In genomic region chr1:110003747-110004428, GRCh38 we compare ENCODE assay signal across 1 cellular context.
TF ChIP-seq lines count a peak whose summit lies in the region.

No MANE protein-coding gene starts in this region.

TF ChIP-seq in HepG2, 621 proteins besides CTCF, POLR2A, EP300 and RAD21 (continued from another document and continues in another):
- TF ChIP-seq, protein P1, sequence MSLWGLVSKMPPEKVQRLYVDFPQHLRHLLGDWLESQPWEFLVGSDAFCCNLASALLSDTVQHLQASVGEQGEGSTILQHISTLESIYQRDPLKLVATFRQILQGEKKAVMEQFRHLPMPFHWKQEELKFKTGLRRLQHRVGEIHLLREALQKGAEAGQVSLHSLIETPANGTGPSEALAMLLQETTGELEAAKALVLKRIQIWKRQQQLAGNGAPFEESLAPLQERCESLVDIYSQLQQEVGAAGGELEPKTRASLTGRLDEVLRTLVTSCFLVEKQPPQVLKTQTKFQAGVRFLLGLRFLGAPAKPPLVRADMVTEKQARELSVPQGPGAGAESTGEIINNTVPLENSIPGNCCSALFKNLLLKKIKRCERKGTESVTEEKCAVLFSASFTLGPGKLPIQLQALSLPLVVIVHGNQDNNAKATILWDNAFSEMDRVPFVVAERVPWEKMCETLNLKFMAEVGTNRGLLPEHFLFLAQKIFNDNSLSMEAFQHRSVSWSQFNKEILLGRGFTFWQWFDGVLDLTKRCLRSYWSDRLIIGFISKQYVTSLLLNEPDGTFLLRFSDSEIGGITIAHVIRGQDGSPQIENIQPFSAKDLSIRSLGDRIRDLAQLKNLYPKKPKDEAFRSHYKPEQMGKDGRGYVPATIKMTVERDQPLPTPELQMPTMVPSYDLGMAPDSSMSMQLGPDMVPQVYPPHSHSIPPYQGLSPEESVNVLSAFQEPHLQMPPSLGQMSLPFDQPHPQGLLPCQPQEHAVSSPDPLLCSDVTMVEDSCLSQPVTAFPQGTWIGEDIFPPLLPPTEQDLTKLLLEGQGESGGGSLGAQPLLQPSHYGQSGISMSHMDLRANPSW (CRISPR knock-in tag; IDR thresholded peaks at IDR 0.05; ENCODE audit: borderline replicate concordance): no peak
- TF ChIP-seq POLR2AphosphoS2 (IDR thresholded peaks at IDR 0.05; ENCODE audit: low read depth, low read length): no peak
- TF ChIP-seq HNF1A (IDR thresholded peaks at IDR 0.05; ENCODE audit: low read depth): no peak
- no peak for TF ChIP-seq HNF1A (CRISPR knock-in tag; IDR thresholded peaks at IDR 0.05; ENCODE audit: borderline replicate concordance)
- no peak for TF ChIP-seq ZNF138 (CRISPR knock-in tag; IDR thresholded peaks at IDR 0.05; ENCODE audit: low read depth)
- TF ChIP-seq FOSL2 (CRISPR knock-in tag; IDR thresholded peaks at IDR 0.05): peak; percentile 64
- TF ChIP-seq PTBP1 (IDR thresholded peaks at IDR 0.05; ENCODE audit: low read depth, low read length, poor library complexity, severe bottlenecking): no peak
- TF ChIP-seq ZBTB7A (CRISPR knock-in tag; IDR thresholded peaks at IDR 0.05): no peak
- no peak for TF ChIP-seq RXRA (CRISPR knock-in tag; IDR thresholded peaks at IDR 0.05)
- no peak for TF ChIP-seq MAF1 (CRISPR knock-in tag; IDR thresholded peaks at IDR 0.05; ENCODE audit: borderline replicate concordance)
- no peak for TF ChIP-seq ZNF382 (CRISPR knock-in tag; IDR thresholded peaks at IDR 0.05; ENCODE audit: borderline replicate concordance)
- no peak for TF ChIP-seq YEATS4 (CRISPR knock-in tag; IDR thresholded peaks at IDR 0.05; ENCODE audit: borderline replicate concordance)
- peak; percentile 74 for TF ChIP-seq CEBPB (IDR thresholded peaks at IDR 0.05; ENCODE audit: borderline replicate concordance, low read depth, low read length)
- TF ChIP-seq PCBP1 (IDR thresholded peaks at IDR 0.05; ENCODE audit: borderline replicate concordance, low read depth, low read length): no peak
- peak; percentile 90 for TF ChIP-seq MAFF (IDR thresholded peaks at IDR 0.05; ENCODE audit: low read depth, low read length)
- no peak for TF ChIP-seq ZNF17 (CRISPR knock-in tag; IDR thresholded peaks at IDR 0.05)
- TF ChIP-seq, protein P2, sequence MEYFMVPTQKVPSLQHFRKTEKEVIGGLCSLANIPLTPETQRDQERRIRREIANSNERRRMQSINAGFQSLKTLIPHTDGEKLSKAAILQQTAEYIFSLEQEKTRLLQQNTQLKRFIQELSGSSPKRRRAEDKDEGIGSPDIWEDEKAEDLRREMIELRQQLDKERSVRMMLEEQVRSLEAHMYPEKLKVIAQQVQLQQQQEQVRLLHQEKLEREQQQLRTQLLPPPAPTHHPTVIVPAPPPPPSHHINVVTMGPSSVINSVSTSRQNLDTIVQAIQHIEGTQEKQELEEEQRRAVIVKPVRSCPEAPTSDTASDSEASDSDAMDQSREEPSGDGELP (IDR thresholded peaks at IDR 0.05; ENCODE audit: borderline replicate concordance, low read depth): no peak
- TF ChIP-seq SNRNP70 (IDR thresholded peaks at IDR 0.05; ENCODE audit: low read depth, low read length): no peak
- TF ChIP-seq FOXP4 (CRISPR knock-in tag; IDR thresholded peaks at IDR 0.05): no peak
- TF ChIP-seq, protein P3, sequence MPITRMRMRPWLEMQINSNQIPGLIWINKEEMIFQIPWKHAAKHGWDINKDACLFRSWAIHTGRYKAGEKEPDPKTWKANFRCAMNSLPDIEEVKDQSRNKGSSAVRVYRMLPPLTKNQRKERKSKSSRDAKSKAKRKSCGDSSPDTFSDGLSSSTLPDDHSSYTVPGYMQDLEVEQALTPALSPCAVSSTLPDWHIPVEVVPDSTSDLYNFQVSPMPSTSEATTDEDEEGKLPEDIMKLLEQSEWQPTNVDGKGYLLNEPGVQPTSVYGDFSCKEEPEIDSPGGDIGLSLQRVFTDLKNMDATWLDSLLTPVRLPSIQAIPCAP (CRISPR knock-in tag; IDR thresholded peaks at IDR 0.05; ENCODE audit: low read depth): no peak
- no peak for TF ChIP-seq SIX1 (CRISPR knock-in tag; IDR thresholded peaks at IDR 0.05; ENCODE audit: borderline replicate concordance)
- TF ChIP-seq ZZZ3 (CRISPR knock-in tag; IDR thresholded peaks at IDR 0.05; ENCODE audit: borderline replicate concordance): no peak
- TF ChIP-seq, protein P4, sequence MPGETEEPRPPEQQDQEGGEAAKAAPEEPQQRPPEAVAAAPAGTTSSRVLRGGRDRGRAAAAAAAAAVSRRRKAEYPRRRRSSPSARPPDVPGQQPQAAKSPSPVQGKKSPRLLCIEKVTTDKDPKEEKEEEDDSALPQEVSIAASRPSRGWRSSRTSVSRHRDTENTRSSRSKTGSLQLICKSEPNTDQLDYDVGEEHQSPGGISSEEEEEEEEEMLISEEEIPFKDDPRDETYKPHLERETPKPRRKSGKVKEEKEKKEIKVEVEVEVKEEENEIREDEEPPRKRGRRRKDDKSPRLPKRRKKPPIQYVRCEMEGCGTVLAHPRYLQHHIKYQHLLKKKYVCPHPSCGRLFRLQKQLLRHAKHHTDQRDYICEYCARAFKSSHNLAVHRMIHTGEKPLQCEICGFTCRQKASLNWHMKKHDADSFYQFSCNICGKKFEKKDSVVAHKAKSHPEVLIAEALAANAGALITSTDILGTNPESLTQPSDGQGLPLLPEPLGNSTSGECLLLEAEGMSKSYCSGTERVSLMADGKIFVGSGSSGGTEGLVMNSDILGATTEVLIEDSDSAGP (CRISPR knock-in tag; IDR thresholded peaks at IDR 0.05; ENCODE audit: borderline replicate concordance): no peak
- no peak for TF ChIP-seq ZNF83 (CRISPR knock-in tag; IDR thresholded peaks at IDR 0.05; ENCODE audit: borderline replicate concordance)
- TF ChIP-seq, protein P5, sequence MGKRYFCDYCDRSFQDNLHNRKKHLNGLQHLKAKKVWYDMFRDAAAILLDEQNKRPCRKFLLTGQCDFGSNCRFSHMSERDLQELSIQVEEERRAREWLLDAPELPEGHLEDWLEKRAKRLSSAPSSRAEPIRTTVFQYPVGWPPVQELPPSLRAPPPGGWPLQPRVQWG (CRISPR knock-in tag; IDR thresholded peaks at IDR 0.05; ENCODE audit: borderline replicate concordance, low read depth): no peak
- no peak for TF ChIP-seq POLR2AphosphoS5 (IDR thresholded peaks at IDR 0.05; ENCODE audit: low read depth, low read length)
- TF ChIP-seq, protein P6, sequence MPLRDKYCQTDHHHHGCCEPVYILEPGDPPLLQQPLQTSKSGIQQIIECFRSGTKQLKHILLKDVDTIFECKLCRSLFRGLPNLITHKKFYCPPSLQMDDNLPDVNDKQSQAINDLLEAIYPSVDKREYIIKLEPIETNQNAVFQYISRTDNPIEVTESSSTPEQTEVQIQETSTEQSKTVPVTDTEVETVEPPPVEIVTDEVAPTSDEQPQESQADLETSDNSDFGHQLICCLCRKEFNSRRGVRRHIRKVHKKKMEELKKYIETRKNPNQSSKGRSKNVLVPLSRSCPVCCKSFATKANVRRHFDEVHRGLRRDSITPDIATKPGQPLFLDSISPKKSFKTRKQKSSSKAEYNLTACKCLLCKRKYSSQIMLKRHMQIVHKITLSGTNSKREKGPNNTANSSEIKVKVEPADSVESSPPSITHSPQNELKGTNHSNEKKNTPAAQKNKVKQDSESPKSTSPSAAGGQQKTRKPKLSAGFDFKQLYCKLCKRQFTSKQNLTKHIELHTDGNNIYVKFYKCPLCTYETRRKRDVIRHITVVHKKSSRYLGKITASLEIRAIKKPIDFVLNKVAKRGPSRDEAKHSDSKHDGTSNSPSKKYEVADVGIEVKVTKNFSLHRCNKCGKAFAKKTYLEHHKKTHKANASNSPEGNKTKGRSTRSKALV (CRISPR knock-in tag; IDR thresholded peaks at IDR 0.05): no peak
- no peak for TF ChIP-seq CCDC6 (CRISPR knock-in tag; IDR thresholded peaks at IDR 0.05)
- TF ChIP-seq, protein P7, sequence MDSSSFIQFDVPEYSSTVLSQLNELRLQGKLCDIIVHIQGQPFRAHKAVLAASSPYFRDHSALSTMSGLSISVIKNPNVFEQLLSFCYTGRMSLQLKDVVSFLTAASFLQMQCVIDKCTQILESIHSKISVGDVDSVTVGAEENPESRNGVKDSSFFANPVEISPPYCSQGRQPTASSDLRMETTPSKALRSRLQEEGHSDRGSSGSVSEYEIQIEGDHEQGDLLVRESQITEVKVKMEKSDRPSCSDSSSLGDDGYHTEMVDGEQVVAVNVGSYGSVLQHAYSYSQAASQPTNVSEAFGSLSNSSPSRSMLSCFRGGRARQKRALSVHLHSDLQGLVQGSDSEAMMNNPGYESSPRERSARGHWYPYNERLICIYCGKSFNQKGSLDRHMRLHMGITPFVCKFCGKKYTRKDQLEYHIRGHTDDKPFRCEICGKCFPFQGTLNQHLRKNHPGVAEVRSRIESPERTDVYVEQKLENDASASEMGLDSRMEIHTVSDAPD (CRISPR knock-in tag; IDR thresholded peaks at IDR 0.05): no peak
- no peak for TF ChIP-seq TSC22D2 (CRISPR knock-in tag; IDR thresholded peaks at IDR 0.05; ENCODE audit: borderline replicate concordance)
- no peak for TF ChIP-seq MXD4 (CRISPR knock-in tag; IDR thresholded peaks at IDR 0.05)
- TF ChIP-seq ZFP62 (CRISPR knock-in tag; IDR thresholded peaks at IDR 0.05): no peak
- TF ChIP-seq ZNF234 (CRISPR knock-in tag; conservative IDR thresholded peaks at IDR 0.05): no peak
- TF ChIP-seq SRSF4 (IDR thresholded peaks at IDR 0.05; ENCODE audit: low read depth, low read length, poor library complexity, severe bottlenecking): no peak
- no peak for TF ChIP-seq ZNF841 (CRISPR knock-in tag; IDR thresholded peaks at IDR 0.05; ENCODE audit: borderline replicate concordance)
- no peak for TF ChIP-seq NR0B2 (CRISPR knock-in tag; IDR thresholded peaks at IDR 0.05)
- TF ChIP-seq SAP130 (CRISPR knock-in tag; IDR thresholded peaks at IDR 0.05; ENCODE audit: low read depth): peak; percentile 33; the same call in 1 of the 2 replicates
- no peak for TF ChIP-seq NFATC3 (CRISPR knock-in tag; IDR thresholded peaks at IDR 0.05)
- TF ChIP-seq, protein P8, sequence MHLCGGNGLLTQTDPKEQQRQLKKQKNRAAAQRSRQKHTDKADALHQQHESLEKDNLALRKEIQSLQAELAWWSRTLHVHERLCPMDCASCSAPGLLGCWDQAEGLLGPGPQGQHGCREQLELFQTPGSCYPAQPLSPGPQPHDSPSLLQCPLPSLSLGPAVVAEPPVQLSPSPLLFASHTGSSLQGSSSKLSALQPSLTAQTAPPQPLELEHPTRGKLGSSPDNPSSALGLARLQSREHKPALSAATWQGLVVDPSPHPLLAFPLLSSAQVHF (CRISPR knock-in tag; IDR thresholded peaks at IDR 0.05): no peak
- TF ChIP-seq FOXC1 (CRISPR knock-in tag; IDR thresholded peaks at IDR 0.05; ENCODE audit: borderline replicate concordance): no peak
- TF ChIP-seq MAFG (CRISPR knock-in tag; IDR thresholded peaks at IDR 0.05): peak; percentile 78
- TF ChIP-seq MAFK (conservative IDR thresholded peaks at IDR 0.05 in 1 of 2, IDR thresholded peaks at IDR 0.05 in 1 of 2; ENCODE audit: low read length in 2 of 2): peak; percentile 89 to 95
- TF ChIP-seq CCAR2 (optimal IDR thresholded peaks at IDR 0.05; ENCODE audit: low read depth, low read length): no peak
- no peak for TF ChIP-seq NFIC (IDR thresholded peaks at IDR 0.05; ENCODE audit: low read length)
- no peak for TF ChIP-seq GLMP (CRISPR knock-in tag; IDR thresholded peaks at IDR 0.05; ENCODE audit: borderline replicate concordance)
